Comparison of ENCODE assay signal across 8 cellular contexts in genomic region chr17:21513012-21513570, GRCh38.
DNase-seq lines count a peak whose midpoint lies in the region; ATAC-seq and TF ChIP-seq lines count a peak whose summit lies in the region.

No MANE protein-coding gene starts in this region.

- TF ChIP-seq RAD21 in liver (IDR thresholded peaks at IDR 0.05), result peak; percentile 77 to 86

- H3K18ac ChIP-seq in H9 (ENCODE audit: insufficient read length, low read depth, low read length), result no peak overlapping the region

- H3K4me1 ChIP-seq in H9 (ENCODE audit: insufficient read depth, low read length) (no peaks in the 10 kb centered on the region; the same call in 1 of the 2 replicates), liver (ENCODE audit: control insufficient read depth in 4 of 4, insufficient read depth in 4 of 4, low read length in 3 of 4) (peaks cover 2 to 14% (median 11%) of the 10 kb centered on the region in 4 donors)

- no peak overlapping the region for H2BK120ac ChIP-seq in H9 (ENCODE audit: low read depth, low read length, poor library complexity, severe bottlenecking)

- H3K4ac ChIP-seq in H9 (ENCODE audit: low read depth, low read length), result no peak overlapping the region

- H3K4me3 ChIP-seq in coronary artery (peak overlapping the region; percentile 61), liver (ENCODE audit: low read depth in 1 of 3, low read length in 3 of 3) (no peak overlapping the region)

- no peaks in the 10 kb centered on the region for H3K36me3 Mint-ChIP-seq in H9 (ENCODE audit: insufficient read depth in 1 of 3, low read depth in 3 of 3)

- TF ChIP-seq CTCF in H9 (conservative IDR thresholded peaks at IDR 0.05) (peak; percentile 84), coronary artery (IDR thresholded peaks at IDR 0.05) (peak; percentile 50), liver (IDR thresholded peaks at IDR 0.05; ENCODE audit: low read depth, low read length, missing input control) (peak; percentile 79)

- peaks cover 36 to 44% of the 10 kb centered on the region in 2 experiments for H3K4me1 Mint-ChIP-seq in H9

- no peak overlapping the region for H2BK5ac ChIP-seq in H9 (ENCODE audit: insufficient read length, low read length)

- ATAC-seq in HG02678 (IDR thresholded peaks at IDR 0.05; ENCODE audit: unreplicated experiment), result no peak

- H3T11ph ChIP-seq in H9 (ENCODE audit: low read length), result no peak overlapping the region

- WGBS in H9 (ENCODE audit: extremely low coverage, insufficient read length, low lambda C conversion rate), result no CpG with 5 or more reads among the region's 24 CpGs
- WGBS in liver, result 4% methylated on average over 24 of the region's 24 CpGs

- no peaks in the 10 kb centered on the region for H3K23me2 ChIP-seq in H9 (ENCODE audit: insufficient read length, low read depth, low read length, poor library complexity, severe bottlenecking)

- no peaks in the 10 kb centered on the region for H3K36me3 ChIP-seq in liver (ENCODE audit: control insufficient read depth in 4 of 4, insufficient read depth in 3 of 4, low read depth in 1 of 4, low read length in 3 of 4)

- H3K14ac ChIP-seq in H9 (ENCODE audit: insufficient read depth, low read length), result no peak overlapping the region

- H3K79me1 ChIP-seq in H9 (ENCODE audit: insufficient read depth, low read depth, low read length, poor library complexity, severe bottlenecking), result no peaks in the 10 kb centered on the region

- no peak overlapping the region for H3K4me2 ChIP-seq in H9 (ENCODE audit: insufficient read depth, insufficient read length, low read length)

- H3K23ac ChIP-seq in H9 (ENCODE audit: insufficient read length, low read depth, low read length), result no peak overlapping the region

- no peak overlapping the region for H3K56ac ChIP-seq in H9 (ENCODE audit: insufficient read length, low read depth, low read length)

- no peaks in the 10 kb centered on the region for H4K20me1 ChIP-seq in H9 (ENCODE audit: control insufficient read depth, insufficient read depth, insufficient read length)

- H4K91ac ChIP-seq in H9 (ENCODE audit: insufficient read length, low read depth, low read length), result no peak overlapping the region

- H3K9me3 ChIP-seq in H9 (ENCODE audit: control insufficient read depth, low read depth, low read length) (no peaks in the 10 kb centered on the region), liver (ENCODE audit: control insufficient read depth in 4 of 4, low read length in 3 of 4) (no peaks in the 10 kb centered on the region)

- no peak overlapping the region for H2BK20ac ChIP-seq in H9 (ENCODE audit: low read depth, low read length, poor library complexity, severe bottlenecking)

- DNase-seq in CD1c-positive myeloid dendritic cell (ENCODE audit: extremely low spot score) (peak; percentile 89), H9 (peak; percentile 85), NCI-H510A (lab: John Stamatoyannopoulos, UW) (peak; percentile 61), coronary artery (ENCODE audit: low spot score) (peak; percentile 81)
- peak; percentile 68 for DNase-seq in activated CD4-positive, alpha-beta T cell treated with anti-CD3 and anti-CD28 coated beads, Interleukin-2, amount 50 U/mL, for 1 hour
- peak; percentile 81 for DNase-seq in stimulated activated CD4-positive, alpha-beta T cell treated with anti-CD3 and anti-CD28 coated beads, Interleukin-4, amount 100 ng/mL, for 24 hours

- no peak overlapping the region for H2AK5ac ChIP-seq in H9 (ENCODE audit: insufficient read length, low read length)

- H3K27me3 Mint-ChIP-seq in H9 (ENCODE audit: low read depth), result peaks cover 32% of the 10 kb centered on the region

- no peak overlapping the region for H3K27ac ChIP-seq in H9 (ENCODE audit: insufficient read length, low read depth, low read length)
- H3K27ac ChIP-seq in coronary artery, result no peak overlapping the region
- no peak overlapping the region for H3K27ac ChIP-seq in liver (ENCODE audit: low read depth in 1 of 2, low read length in 2 of 2)

- H2BK12ac ChIP-seq in H9 (ENCODE audit: insufficient read length, low read depth, low read length), result no peak overlapping the region

- no peaks in the 10 kb centered on the region for H3K79me2 ChIP-seq in H9 (ENCODE audit: insufficient read depth, low read length)

- H4K5ac ChIP-seq in H9 (ENCODE audit: insufficient read length, low read depth, low read length), result no peak overlapping the region

- H3K9me3 Mint-ChIP-seq in H9, result peaks cover 0 to 2% of the 10 kb centered on the region in 2 experiments; a peak in 2 of 5 replicates

- no peak overlapping the region for H3K27ac Mint-ChIP-seq in H9

- H3K27me3 ChIP-seq in H9 (ENCODE audit: insufficient read depth, low read length), result no peaks in the 10 kb centered on the region; the same call in 1 of the 2 replicates
- peaks cover 0 to 2% (median 0%) of the 10 kb centered on the region in 4 donors for H3K27me3 ChIP-seq in liver (ENCODE audit: control insufficient read depth in 4 of 4, insufficient read depth in 4 of 4, low read length in 3 of 4)

- H2BK15ac ChIP-seq in H9 (ENCODE audit: low read depth, low read length), result no peak overlapping the region

- H4K8ac ChIP-seq in H9 (replicated peaks; ENCODE audit: insufficient read length, low read depth, low read length), result no peak overlapping the region

- H2AFZ ChIP-seq in H9 (ENCODE audit: low read length), result no peak overlapping the region

- H3K4me3 Mint-ChIP-seq in H9, result no peak overlapping the region

- H3K9ac ChIP-seq in H9 (ENCODE audit: extremely low read depth, insufficient read length, low read length) (no peak overlapping the region), liver (ENCODE audit: low read depth in 1 of 2, low read length in 2 of 2) (no peak overlapping the region)

TF ChIP-seq in liver, 16 proteins besides CTCF, POLR2A, EP300 and RAD21:
- TF ChIP-seq MAX (IDR thresholded peaks at IDR 0.05) (no peak), EGR1 (IDR thresholded peaks at IDR 0.05; ENCODE audit: low read depth in 2 of 2) (no peak), HNF4A (conservative IDR thresholded peaks at IDR 0.05) (no peak), YY1 (IDR thresholded peaks at IDR 0.05) (no peak), ZBTB33 (IDR thresholded peaks at IDR 0.05) (no peak), FOXA2 (IDR thresholded peaks at IDR 0.05) (no peak), NR2F2 (IDR thresholded peaks at IDR 0.05) (no peak), TAF1 (conservative IDR thresholded peaks at IDR 0.05) (no peak), SP1 (IDR thresholded peaks at IDR 0.05) (no peak), JUND (IDR thresholded peaks at IDR 0.05) (no peak), RXRA (IDR thresholded peaks at IDR 0.05) (no peak), GABPA (IDR thresholded peaks at IDR 0.05 in 1 of 2, conservative IDR thresholded peaks at IDR 0.05 in 1 of 2) (no peak), FOXA1 (IDR thresholded peaks at IDR 0.05) (no peak), REST (IDR thresholded peaks at IDR 0.05) (no peak), ATF3 (IDR thresholded peaks at IDR 0.05) (no peak), HNF4G (IDR thresholded peaks at IDR 0.05) (no peak)
TF ChIP-seq in liver: peak in this region for 0.
